In the genomic region with DNA sequence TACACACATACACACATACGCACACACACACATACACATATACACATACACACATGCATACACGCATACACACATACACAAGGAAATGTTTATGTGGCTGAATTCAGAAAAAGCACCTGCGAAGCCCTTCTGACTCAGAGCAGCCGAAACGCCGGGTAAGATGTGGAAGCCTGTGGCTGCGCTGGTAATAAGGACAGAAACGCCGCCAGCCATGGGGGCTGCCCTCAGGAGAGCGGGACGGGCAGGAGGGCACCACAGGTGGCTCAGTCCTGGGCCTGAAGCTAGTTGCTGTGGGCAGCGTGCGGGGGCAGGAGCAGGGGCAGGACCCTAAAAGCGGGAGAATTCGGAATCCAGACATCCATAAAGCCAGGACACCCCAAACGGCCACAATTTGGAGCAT, we compare ENCODE assay signal across 18 cellular contexts.
A peak's percentile ranks its signal among the peaks of the same experiment; 100 is the strongest.
DNase-seq lines count a peak whose midpoint lies in the region; ATAC-seq, FAIRE-seq and TF ChIP-seq lines count a peak whose summit lies in the region.
"Had no signal": no experiment of that assay in that cellular context is flagged by ENCODE, and none has a peak within 500 bp of the region (broad histone marks: within the 10 kb centered on the region; RNA-seq: fewer than 3 reads in every experiment).

No MANE protein-coding gene starts in this region.

- no peak overlapping the region; the same call in 1 of the 2 replicates for H2AK5ac ChIP-seq in H1 (ENCODE audit: low read depth, low read length)

- no peak for TF ChIP-seq RAD21 in H1 (IDR thresholded peaks at IDR 0.05 in 1 of 2, conservative IDR thresholded peaks at IDR 0.05 in 1 of 2; ENCODE audit: low read depth in 2 of 2, low read length in 2 of 2)

- 0 out of 2 replicates have a peak overlapping the region, but pooled peaks have one; percentile 91 for H2BK12ac ChIP-seq in H1 (ENCODE audit: low read depth, low read length)

- H4K5ac ChIP-seq in H1 (ENCODE audit: insufficient read length, low read depth, low read length) = no peak overlapping the region

- peaks cover 0 to 9% of the 10 kb centered on the region in 2 experiments for H4K20me1 ChIP-seq in H1 (replicated peaks in 1 of 2; ENCODE audit: control insufficient read depth in 1 of 2, insufficient read depth in 2 of 2, low read length in 2 of 2)

- FAIRE-seq in H1 (lab: Jason Lieb, UNC) = no peak

- no peak overlapping the region for H3K4ac ChIP-seq in H1 (replicated peaks; ENCODE audit: insufficient read length, low read depth, low read length)

- H3K4me1 Mint-ChIP-seq in neural crest cell = peaks cover 32% of the 10 kb centered on the region

- no peak overlapping the region for H4K91ac ChIP-seq in H1 (replicated peaks; ENCODE audit: insufficient read length, low read length)

- no peaks in the 10 kb centered on the region for H3K79me2 ChIP-seq in H1 (ENCODE audit: control insufficient read depth in 1 of 2, insufficient read depth in 2 of 2, low read length in 2 of 2)

- no peak for TF ChIP-seq EP300 in H1 (IDR thresholded peaks at IDR 0.05; ENCODE audit: borderline replicate concordance in 1 of 2, low read depth in 2 of 2, low read length in 2 of 2)

- H2AFZ ChIP-seq in H1 (ENCODE audit: low read length) = no peak overlapping the region
- H2AFZ ChIP-seq: PC-9 had no signal

- H4K8ac ChIP-seq in H1 (ENCODE audit: extremely low read depth, insufficient read depth, low read length) = no peak overlapping the region

- H3K9me3 ChIP-seq in H1 (ENCODE audit: insufficient read depth in 2 of 2, low read depth in 1 of 2, low read length in 1 of 2) = no peaks in the 10 kb centered on the region; a peak in 1 of 4 replicates

- TF ChIP-seq CTCF in H1 (IDR thresholded peaks at IDR 0.05; ENCODE audit: control extremely low read depth in 1 of 3, insufficient read depth in 1 of 3, low read depth in 1 of 3, low read length in 3 of 3) (no peak), neural crest cell (conservative IDR thresholded peaks at IDR 0.05) (no peak)

- H3K4me2 ChIP-seq in H1 (ENCODE audit: insufficient read depth in 1 of 2, low read depth in 2 of 2, low read length in 2 of 2) = peak overlapping the region; percentile 68 to 76
- H3K4me2 ChIP-seq: PC-9 had no signal

- H3K23ac ChIP-seq in H1 (ENCODE audit: insufficient read length) = no peak overlapping the region

- no peak overlapping the region for H3K4me3 ChIP-seq in H1 (ENCODE audit: extremely low read depth in 1 of 4, insufficient read depth in 2 of 4, low read depth in 3 of 4, low read length in 4 of 4)
- H3K4me3 ChIP-seq: PC-9 had no signal

- H3K9ac ChIP-seq in H1 (replicated peaks in 1 of 4; ENCODE audit: extremely low read depth in 1 of 4, low read depth in 3 of 4, low read length in 3 of 4) = no peak overlapping the region

- POLR2A ChIA-PET in H1 (lab: Charles Lee; ENCODE audit: partially characterized antibody) = interaction anchor here (0.7 kb wide), 1 partner anchor 64 kb away, joined by 3 read pairs; no protein-coding TSS in a partner anchor

- no peak overlapping the region; the same call in 1 of the 2 replicates for H3K18ac ChIP-seq in H1 (ENCODE audit: extremely low read depth, low read length)

- 0 out of 2 replicates have a peak overlapping the region, but pooled peaks have one; percentile 56 for H2BK5ac ChIP-seq in H1 (ENCODE audit: low read depth, low read length)

- H2BK120ac ChIP-seq in H1 (replicated peaks; ENCODE audit: low read depth, low read length) = peak overlapping the region; percentile 28

- peaks cover 18% of the 10 kb centered on the region for H3K23me2 ChIP-seq in H1 (ENCODE audit: low read depth, low read length)

- H3K36me3 ChIP-seq in H1 (ENCODE audit: control insufficient read depth in 2 of 4, insufficient read depth in 4 of 4, low read length in 3 of 4) = no peaks in the 10 kb centered on the region; a peak in 1 of 8 replicates

- no peaks in the 10 kb centered on the region for H3K36me3 Mint-ChIP-seq in neural crest cell (ENCODE audit: low read depth)
- H3K36me3 Mint-ChIP-seq: CD14-positive monocyte had no signal

- no peak overlapping the region for H3K56ac ChIP-seq in H1 (replicated peaks; ENCODE audit: insufficient read length, low read depth, low read length)

- no peak overlapping the region for H3K14ac ChIP-seq in H1 (ENCODE audit: insufficient read length)

- no peaks in the 10 kb centered on the region for H3K9me3 Mint-ChIP-seq in neural crest cell

- peak overlapping the region; percentile 63 for H3K27ac Mint-ChIP-seq in neural crest cell (ENCODE audit: unreplicated experiment)
- H3K27ac Mint-ChIP-seq: CD14-positive monocyte had no signal

- peaks cover 0 to 18% (median 12%) of the 10 kb centered on the region in 4 experiments; a peak in 6 of 7 replicates for H3K4me1 ChIP-seq in H1 (replicated peaks in 1 of 4; ENCODE audit: control insufficient read depth in 3 of 4, insufficient read depth in 4 of 4, low read length in 3 of 4)

- DNase-seq in NOMO-1 treated with DMSO at 0.1 percent for 48 hours (lab: John Stamatoyannopoulos, UW; ENCODE audit: unreplicated experiment) (peak; percentile 24), NOMO-1 (lab: John Stamatoyannopoulos, UW; ENCODE audit: unreplicated experiment in 2 of 2) (no peak), H1 (ENCODE audit: low read depth in 1 of 2, low spot score in 2 of 2) (no peak), neural crest cell (ENCODE audit: low read depth, low spot score) (no peak)
- no peak for DNase-seq in activated CD4-positive, CD25-positive, alpha-beta regulatory T cell (lab: John Stamatoyannopoulos, UW)
- no peak for DNase-seq in activated CD4-positive, alpha-beta T cell treated with anti-CD3 and anti-CD28 coated beads, Interleukin-2, amount 50 U/mL, for 48 hours
- no peak for DNase-seq in stimulated activated CD4-positive, alpha-beta T cell treated with anti-CD3 and anti-CD28 coated beads, Interleukin-12 subunit alpha, Interleukin-12 subunit beta, amount 100 ng/mL, for 4 hours
- DNase-seq: 8988T, DND-41, KBM-7, NCI-H1694 treated with DMSO at 0.1 percent for 48 hours, NCI-H2227 treated with DMSO at 0.1 percent for 48 hours, NCI-H82, PC-9 had no signal

- no peaks in the 10 kb centered on the region; the same call in 1 of the 2 replicates for H3K79me1 ChIP-seq in H1 (ENCODE audit: low read depth, low read length)

- peaks cover 2 to 26% (median 13%) of the 10 kb centered on the region in 4 experiments; a peak in 5 of 7 replicates for H3K27me3 ChIP-seq in H1 (replicated peaks in 1 of 4; ENCODE audit: control insufficient read depth in 3 of 4, extremely low read depth in 1 of 4, insufficient read depth in 3 of 4, low read length in 3 of 4)

- peaks cover 49% of the 10 kb centered on the region for H3K27me3 Mint-ChIP-seq in neural crest cell (ENCODE audit: low read depth)

- H2BK20ac ChIP-seq in H1 (ENCODE audit: low read length) = no peak overlapping the region

- H3K27ac ChIP-seq in H1 (ENCODE audit: low read depth, low read length) = no peak overlapping the region
- H3K27ac ChIP-seq: PC-9, RWPE1 had no signal

- CTCF ChIA-PET in H1 (lab: Charles Lee; ENCODE audit: partially characterized antibody) = interaction anchor here (0.9 kb wide), 1 partner anchor 51 kb away, joined by 5 read pairs; no protein-coding TSS in a partner anchor

- ATAC-seq in GM21576 (IDR thresholded peaks at IDR 0.05; ENCODE audit: unreplicated experiment) = no peak
- ATAC-seq: HCT116 had no signal

- no peak overlapping the region for H3K4me3 Mint-ChIP-seq in neural crest cell

- H2BK15ac ChIP-seq in H1 (ENCODE audit: low read length) = no peak overlapping the region

- 89% methylated on average over 16 of the region's 16 CpGs; no CpG with 5 or more reads in 1 of the 2 experiments for WGBS in H1 (ENCODE audit: extremely low coverage in 1 of 2, insufficient coverage in 1 of 2, insufficient read length in 1 of 2, insufficient replicate concordance in 2 of 2, low coverage in 1 of 2, low lambda C conversion rate in 2 of 2, missing lambda C conversion rate in 1 of 2), 2 experiments

- no peak for TF ChIP-seq POLR2A in H1 (IDR thresholded peaks at IDR 0.05; ENCODE audit: control extremely low read depth in 1 of 2, low read depth in 2 of 2, low read length in 2 of 2)

TF ChIP-seq in H1, 55 proteins besides CTCF, POLR2A, EP300 and RAD21:
- TF ChIP-seq CHD2 (IDR thresholded peaks at IDR 0.05; ENCODE audit: low read length) (no peak), RNF2 (IDR thresholded peaks at IDR 0.05; ENCODE audit: borderline replicate concordance, low read depth, low read length, missing control alignments, poor library complexity, severe bottlenecking) (no peak), SRF (IDR thresholded peaks at IDR 0.05; ENCODE audit: low read depth, low read length) (no peak), RXRA (IDR thresholded peaks at IDR 0.05; ENCODE audit: insufficient read depth, low read depth, low read length) (no peak), SUZ12 (IDR thresholded peaks at IDR 0.05; ENCODE audit: low read length) (no peak; the same call in 1 of the 2 replicates)
- TF ChIP-seq, protein P1, sequence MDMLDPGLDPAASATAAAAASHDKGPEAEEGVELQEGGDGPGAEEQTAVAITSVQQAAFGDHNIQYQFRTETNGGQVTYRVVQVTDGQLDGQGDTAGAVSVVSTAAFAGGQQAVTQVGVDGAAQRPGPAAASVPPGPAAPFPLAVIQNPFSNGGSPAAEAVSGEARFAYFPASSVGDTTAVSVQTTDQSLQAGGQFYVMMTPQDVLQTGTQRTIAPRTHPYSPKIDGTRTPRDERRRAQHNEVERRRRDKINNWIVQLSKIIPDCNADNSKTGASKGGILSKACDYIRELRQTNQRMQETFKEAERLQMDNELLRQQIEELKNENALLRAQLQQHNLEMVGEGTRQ (IDR thresholded peaks at IDR 0.05; ENCODE audit: low read length) = no peak
